Comparison of ENCODE assay signal across 35 cellular contexts in the genomic region with DNA sequence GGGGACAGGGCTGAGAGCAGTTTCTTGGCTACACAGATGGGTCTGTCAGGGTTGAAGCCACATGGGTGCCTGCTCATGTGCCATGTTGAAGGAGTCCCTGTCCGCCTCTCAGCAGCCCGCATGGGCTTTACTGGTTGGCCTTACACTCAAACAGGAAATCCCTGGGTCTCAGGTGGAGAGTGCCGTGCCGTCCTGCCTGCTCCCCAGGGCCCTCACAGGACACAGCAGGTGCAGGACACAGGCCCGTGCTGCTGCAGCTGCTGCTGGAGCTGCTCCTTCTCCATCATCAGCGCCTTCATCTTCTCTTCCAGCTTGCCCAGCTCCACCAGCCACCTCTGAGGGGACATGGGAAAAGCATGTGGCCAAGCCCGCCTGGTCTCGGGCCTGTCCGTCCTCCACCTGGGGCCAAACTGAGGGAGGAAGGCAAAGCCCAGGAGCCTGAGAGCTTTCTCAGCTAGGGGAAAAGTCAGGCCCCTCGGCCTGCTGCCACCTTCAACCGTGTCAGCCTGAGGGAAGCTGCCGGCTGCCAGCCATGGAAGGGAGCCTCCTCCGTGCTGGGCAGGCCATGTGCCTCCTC. TPM values are rescaled to one million over a fixed set of nuclear protein-coding genes. Genes with fewer than 3 reads are reported as not detected.
DNase-seq lines count a peak whose midpoint lies in the region; ATAC-seq, FAIRE-seq and TF ChIP-seq lines count a peak whose summit lies in the region.
"Had no signal": no experiment of that assay in that cellular context is flagged by ENCODE, and none has a peak within 500 bp of the region (broad histone marks: within the 10 kb centered on the region; RNA-seq: fewer than 3 reads in every experiment).

No MANE protein-coding gene starts in this region.

- H3K4me2 ChIP-seq in A549 (no peak overlapping the region), hepatocyte (no peak overlapping the region)

- peaks cover 0 to 10% (median 5%) of the 10 kb centered on the region in 4 donors for H3K4me1 Mint-ChIP-seq in CD4-positive, CD25-positive, alpha-beta regulatory T cell
- peaks cover 37% of the 10 kb centered on the region for H3K4me1 Mint-ChIP-seq in endothelial cell (ENCODE audit: unreplicated experiment)

- no peaks in the 10 kb centered on the region for H3K79me2 ChIP-seq in hepatocyte

- no peak overlapping the region for H3K4me3 Mint-ChIP-seq in CD4-positive, CD25-positive, alpha-beta regulatory T cell
- no peak overlapping the region for H3K4me3 Mint-ChIP-seq in endothelial cell (ENCODE audit: unreplicated experiment)
- H3K4me3 Mint-ChIP-seq: activated CD4-positive, alpha-beta T cell treated with anti-CD3 and anti-CD28 coated beads, Interleukin-2, amount 10 ng/mL, durations not matched to agents 7 days and 5 days; activated naive CD8-positive, alpha-beta T cell; CD14-positive monocyte; T-helper 17 cell had no signal

- no peak overlapping the region for H2AFZ ChIP-seq in hepatocyte

- no peaks in the 10 kb centered on the region for H3K27me3 ChIP-seq in CD4-positive, CD25-positive, alpha-beta regulatory T cell (ENCODE audit: control insufficient read depth, insufficient read depth, low read length)
- H3K27me3 ChIP-seq in Panc1 (ENCODE audit: control insufficient read depth, insufficient read depth, low read length), result no peaks in the 10 kb centered on the region
- H3K27me3 ChIP-seq in hepatocyte, result no peaks in the 10 kb centered on the region
- H3K27me3 ChIP-seq: ascending aorta, cardiac muscle cell, esophagus muscularis mucosa, foreskin keratinocyte, heart left ventricle, neutrophil, sigmoid colon, SJSA1, testis had no signal

- H3K36me3 Mint-ChIP-seq in CD4-positive, CD25-positive, alpha-beta regulatory T cell, result peaks cover 33% of the 10 kb centered on the region
- peaks cover 21% of the 10 kb centered on the region for H3K36me3 Mint-ChIP-seq in endothelial cell (ENCODE audit: low read depth, unreplicated experiment)

- intact Hi-C loops in Panc1 (cut with micrococcal nuclease; ENCODE audit: unreplicated experiment), result no loop called here

- TF ChIP-seq CTCF in A549 (IDR thresholded peaks at IDR 0.05) (no peak), Panc1 (IDR thresholded peaks at IDR 0.05) (no peak), endothelial cell (IDR thresholded peaks at IDR 0.05; ENCODE audit: unreplicated experiment) (no peak), hepatocyte (IDR thresholded peaks at IDR 0.05; ENCODE audit: poor library complexity) (no peak)

- WGBS in A549 (ENCODE audit: missing lambda C conversion rate), result 90% methylated on average over 12 of the region's 13 CpGs
- 95% methylated on average over 12 of the region's 13 CpGs for WGBS in hepatocyte (ENCODE audit: low lambda C conversion rate, missing lambda C conversion rate)

- H3K27ac Mint-ChIP-seq in CD4-positive, CD25-positive, alpha-beta regulatory T cell, result peak overlapping the region; percentile 42 to 64 (median 56)
- peak overlapping the region; percentile 100 for H3K27ac Mint-ChIP-seq in endothelial cell (ENCODE audit: unreplicated experiment)
- H3K27ac Mint-ChIP-seq: activated CD4-positive, alpha-beta T cell treated with anti-CD3 and anti-CD28 coated beads, Interleukin-2, amount 10 ng/mL, durations not matched to agents 7 days and 5 days had no signal

- no peaks in the 10 kb centered on the region for H3K9me2 ChIP-seq in hepatocyte (replicated peaks; ENCODE audit: insufficient read depth)

- BruUV-seq in Panc1 (replicated peaks; lab: Mats Ljungman, UMichigan), result no TSS peak

- no peak overlapping the region for H3K27ac ChIP-seq in A549
- no peak overlapping the region for H3K27ac ChIP-seq in CD4-positive, CD25-positive, alpha-beta regulatory T cell (ENCODE audit: insufficient read depth, low read length, poor library complexity, severe bottlenecking)
- H3K27ac ChIP-seq in Panc1 (ENCODE audit: low read length), result no peak overlapping the region
- H3K27ac ChIP-seq in hepatocyte, result no peak overlapping the region
- H3K27ac ChIP-seq: ascending aorta, cardiac muscle cell, esophagus muscularis mucosa, foreskin keratinocyte, neutrophil, psoas muscle, SJSA1, testis had no signal

- H3K4me1 ChIP-seq in A549 (peaks cover 58% of the 10 kb centered on the region), Panc1 (ENCODE audit: control insufficient read depth, insufficient read depth, low read length) (peaks cover 26% of the 10 kb centered on the region), hepatocyte (ENCODE audit: insufficient read depth) (no peaks in the 10 kb centered on the region)
- H3K4me1 ChIP-seq in CD4-positive, CD25-positive, alpha-beta regulatory T cell (ENCODE audit: control insufficient read depth, insufficient read depth, low read length, poor library complexity, severe bottlenecking), result no peaks in the 10 kb centered on the region
- H3K4me1 ChIP-seq: foreskin keratinocyte, psoas muscle, SJSA1, testis had no signal

- no peak for FAIRE-seq in A549 (lab: Jason Lieb, UNC)
- FAIRE-seq: D721Med, urothelium cell line had no signal

- H3K9me3 Mint-ChIP-seq in CD4-positive, CD25-positive, alpha-beta regulatory T cell, result no peaks in the 10 kb centered on the region
- no peaks in the 10 kb centered on the region for H3K9me3 Mint-ChIP-seq in endothelial cell (ENCODE audit: unreplicated experiment)
- H3K9me3 Mint-ChIP-seq: activated CD4-positive, alpha-beta T cell treated with anti-CD3 and anti-CD28 coated beads, Interleukin-2, amount 10 ng/mL, durations not matched to agents 7 days and 5 days; CD14-positive monocyte; effector memory CD8-positive, alpha-beta T cell had no signal

- no peak for TF ChIP-seq RAD21 in A549 (conservative IDR thresholded peaks at IDR 0.05 in 1 of 2, IDR thresholded peaks at IDR 0.05 in 1 of 2)

- peak; percentile 1; a peak in 3 of 6 replicates for ATAC-seq in A549
- ATAC-seq in CD4-positive, CD25-positive, alpha-beta regulatory T cell (ENCODE audit: low read depth in 2 of 2), result no peak
- ATAC-seq in Panc1, result 0 out of 2 replicates have a peak, but pooled peaks have one; percentile 3
- ATAC-seq: effector memory CD8-positive, alpha-beta T cell; foreskin keratinocyte; psoas muscle; T-helper 17 cell had no signal

- no peak for TF ChIP-seq POLR2A in A549 (IDR thresholded peaks at IDR 0.05; ENCODE audit: low read length)

- H3K27me3 Mint-ChIP-seq in CD4-positive, CD25-positive, alpha-beta regulatory T cell, result no peaks in the 10 kb centered on the region
- peaks cover 9% of the 10 kb centered on the region for H3K27me3 Mint-ChIP-seq in endothelial cell (ENCODE audit: unreplicated experiment)
- H3K27me3 Mint-ChIP-seq: activated CD4-positive, alpha-beta T cell treated with anti-CD3 and anti-CD28 coated beads, Interleukin-2, amount 10 ng/mL, durations not matched to agents 7 days and 5 days; activated naive CD8-positive, alpha-beta T cell; effector memory CD8-positive, alpha-beta T cell; T-helper 17 cell had no signal

- CTCF ChIA-PET in A549 (lab: Yijun Ruan, JAX), result interaction anchor here (1.2 to 2.2 kb wide), 2 partner anchors 12 to 166 kb away, joined by 3 to 5 read pairs; no protein-coding TSS in a partner anchor
- CTCF ChIA-PET in Panc1 (lab: Charles Lee), result no interaction called here

- no peak for DNase-seq in A549 (ENCODE audit: low read depth in 1 of 2, low spot score in 1 of 2)
- DNase-seq in CD4-positive, CD25-positive, alpha-beta regulatory T cell, result no peak
- no peak for DNase-seq in Panc1 (ENCODE audit: low read depth, low spot score)
- DNase-seq in endothelial cell (ENCODE audit: low spot score), result no peak
- no peak for DNase-seq in hepatocyte (ENCODE audit: low spot score)
- no peak for DNase-seq in hypothalamus (lab: John Stamatoyannopoulos, UW)
- no peak for DNase-seq in activated effector memory CD4-positive, alpha-beta T cell treated with anti-CD3 and anti-CD28 coated beads, Interleukin-2, amount 50 U/mL, for 16 hours
- no peak for DNase-seq in NCI-H510A treated with DMSO at 0.1 percent for 48 hours (lab: John Stamatoyannopoulos, UW)
- DNase-seq: activated CD4-positive, alpha-beta T cell treated with anti-CD3 and anti-CD28 coated beads, Interleukin-2, amount 10 ng/mL, durations not matched to agents 7 days and 5 days; cortex of kidney; effector memory CD8-positive, alpha-beta T cell; foreskin keratinocyte; heart left ventricle; Karpas-422; kidney glomerular epithelial cell; MV-4-11; NCI-H146; NCI-H2107; NCI-H774; psoas muscle; sigmoid colon; stimulated activated CD4-positive, alpha-beta T cell treated with anti-CD3 and anti-CD28 coated beads, Interleukin-4, amount 100 ng/mL, for 4 hours; stimulated activated naive CD4-positive, alpha-beta T cell treated with Interleukin-2 at 50 U/mL for 16 hours; T-helper 17 cell; testis had no signal

- no peak overlapping the region for H3K4me3 ChIP-seq in A549
- no peak overlapping the region for H3K4me3 ChIP-seq in CD4-positive, CD25-positive, alpha-beta regulatory T cell (ENCODE audit: low read depth, low read length)
- H3K4me3 ChIP-seq in Panc1 (ENCODE audit: low read depth in 2 of 2, low read length in 2 of 2), result no peak overlapping the region
- no peak overlapping the region for H3K4me3 ChIP-seq in hepatocyte
- H3K4me3 ChIP-seq: ascending aorta, cardiac muscle cell, esophagus muscularis mucosa, heart left ventricle, lung, psoas muscle, sigmoid colon, SJSA1, testis had no signal

- in situ Hi-C loops in Panc1 (cut with HindIII; ENCODE audit: low pct_unique_long_range_greater_than_20kb, low sequenced_read_pairs), result no loop called here

- H3K9me3 ChIP-seq in A549 (no peaks in the 10 kb centered on the region), Panc1 (ENCODE audit: control insufficient read depth, insufficient read depth, low read depth, low read length) (no peaks in the 10 kb centered on the region), hepatocyte (ENCODE audit: low read depth) (no peaks in the 10 kb centered on the region)
- no peaks in the 10 kb centered on the region for H3K9me3 ChIP-seq in CD4-positive, CD25-positive, alpha-beta regulatory T cell (ENCODE audit: control insufficient read depth in 2 of 2, low read length in 2 of 2)
- H3K9me3 ChIP-seq: ascending aorta, esophagus muscularis mucosa, heart left ventricle, neutrophil, psoas muscle, sigmoid colon, SJSA1, testis had no signal

- TF ChIP-seq EP300 in A549 (IDR thresholded peaks at IDR 0.05), result no peak

- POLR2A ChIA-PET in A549 (lab: Yijun Ruan, JAX), result interaction anchor here (0.7 kb wide), 1 partner anchor 14 kb away, joined by 3 read pairs; no protein-coding TSS in a partner anchor
- POLR2A ChIA-PET in Panc1 (lab: Charles Lee), result no interaction called here

- H4K20me1 ChIP-seq in hepatocyte (ENCODE audit: insufficient read depth, poor library complexity, severe bottlenecking), result no peaks in the 10 kb centered on the region

- H3K36me3 ChIP-seq in CD4-positive, CD25-positive, alpha-beta regulatory T cell (ENCODE audit: control insufficient read depth, insufficient read depth, low read length), result peaks cover 22% of the 10 kb centered on the region
- H3K36me3 ChIP-seq in Panc1 (ENCODE audit: control insufficient read depth, insufficient read depth, low read length), result peaks cover 16% of the 10 kb centered on the region
- no peaks in the 10 kb centered on the region for H3K36me3 ChIP-seq in hepatocyte (replicated peaks; ENCODE audit: insufficient read depth, low read depth)
- H3K36me3 ChIP-seq: neutrophil had no signal

RNA-seq across cellular contexts. Expression of a gene that starts 5.5 kb away (rescaled TPM):
- polyA plus RNA-seq in A549 (2011; rRNA removed), result 0.01 and 0.07 TPM in 2 replicates
- polyA plus RNA-seq in A549 (2012; cell fraction: cytosol; rRNA removed), result 0.03 and 0.05 TPM in 2 replicates
- polyA plus RNA-seq in A549 (2012; cell fraction: nucleus; rRNA removed), result 0.28 and 0.30 TPM in 2 replicates
- polyA plus RNA-seq in A549 (2017; fragmentation: RNase III; extraction: RNeasy Plus Mini Kit Qiagen cat#74134 plus additional on column Dnase treatment), result 0.03 to 0.05 TPM (median 0.04 TPM) in 3 replicates
- 0.08 and 0.34 TPM in 2 replicates for polyA minus RNA-seq in A549 (2011; rRNA and poly(A)+ RNA removed)
- total RNA-seq in CD4-positive, CD25-positive, alpha-beta regulatory T cell, result 0.30 TPM
- polyA plus RNA-seq in CD4-positive, CD25-positive, alpha-beta regulatory T cell, result under 1 TPM in 3 of 4 donors, not detected in 1; 0.07 to 0.41 (median 0.38) TPM
- 0.10 TPM for total RNA-seq in Panc1 (2021; ENCODE audit: unreplicated experiment)
- polyA plus RNA-seq in Panc1 (2012; ENCODE audit: insufficient read length), result 1.3 TPM
- 0.38 TPM for total RNA-seq in endothelial cell (ENCODE audit: unreplicated experiment)
- total RNA-seq in hepatocyte, result 0.27 and 0.52 TPM in 2 replicates
- 0.18 and 1.8 TPM in 2 replicates for polyA plus RNA-seq in hepatocyte
- total RNA-seq: ascending aorta had no signal
- polyA plus RNA-seq: foreskin keratinocyte had no signal

RNA-seq across cellular contexts. Expression of a gene that starts 36.5 kb away (rescaled TPM):
- polyA plus RNA-seq in A549 (2011; rRNA removed), result 145 and 181 TPM in 2 replicates
- polyA plus RNA-seq in A549 (2012; cell fraction: cytosol; rRNA removed), result 75.4 and 77.9 TPM in 2 replicates
- 113 and 172 TPM in 2 replicates for polyA plus RNA-seq in A549 (2012; cell fraction: nucleus; rRNA removed)
- 159 to 169 TPM (median 159 TPM) in 3 replicates for polyA plus RNA-seq in A549 (2017; fragmentation: RNase III; extraction: RNeasy Plus Mini Kit Qiagen cat#74134 plus additional on column Dnase treatment)
- polyA minus RNA-seq in A549 (2011; rRNA and poly(A)+ RNA removed), result 206 and 264 TPM in 2 replicates
- 42.5 TPM for total RNA-seq in CD4-positive, CD25-positive, alpha-beta regulatory T cell
- 10 to 100 TPM; 12.5 to 14.9 (median 13.2) TPM for polyA plus RNA-seq in CD4-positive, CD25-positive, alpha-beta regulatory T cell
- total RNA-seq in Panc1 (2021; ENCODE audit: unreplicated experiment), result 166 TPM
- 83.3 TPM for polyA plus RNA-seq in Panc1 (2012; ENCODE audit: insufficient read length)
- 41.2 TPM for total RNA-seq in endothelial cell (ENCODE audit: unreplicated experiment)
- 37.9 and 44.9 TPM in 2 replicates for total RNA-seq in hepatocyte
- polyA plus RNA-seq in hepatocyte, result 29.9 and 31.9 TPM in 2 replicates

Comparison
In these comparisons a context has a peak if more than half of its experiments do, and no peak if none do; other contexts are left out.
1. ATAC-seq: peak in A549 (2 of 2) and Panc1 (single experiment); none in CD4-positive, CD25-positive, alpha-beta regulatory T cell (0 of 2).